Comparison of ENCODE assay signal across 1 cellular context in genomic region chr22:27515091-27515523, GRCh38.
TF ChIP-seq lines count a peak whose summit lies in the region.

No MANE protein-coding gene starts in this region.

TF ChIP-seq in GM23338, 12 proteins besides CTCF, POLR2A, EP300 and RAD21 (continued from another document):
- TF ChIP-seq REST (IDR thresholded peaks at IDR 0.05; ENCODE audit: unreplicated experiment) (no peak), JUNB (IDR thresholded peaks at IDR 0.05; ENCODE audit: unreplicated experiment) (no peak), STAT1 (IDR thresholded peaks at IDR 0.05; ENCODE audit: unreplicated experiment) (no peak), POLR2AphosphoS5 (IDR thresholded peaks at IDR 0.05; ENCODE audit: low read depth) (no peak), ZNF114 (CRISPR knock-in tag; IDR thresholded peaks at IDR 0.05) (no peak), EZH2phosphoT487 (IDR thresholded peaks at IDR 0.05; ENCODE audit: unreplicated experiment) (no peak), EZH2 (IDR thresholded peaks at IDR 0.05; ENCODE audit: low read depth, unreplicated experiment) (no peak)
- TF ChIP-seq, protein P1, sequence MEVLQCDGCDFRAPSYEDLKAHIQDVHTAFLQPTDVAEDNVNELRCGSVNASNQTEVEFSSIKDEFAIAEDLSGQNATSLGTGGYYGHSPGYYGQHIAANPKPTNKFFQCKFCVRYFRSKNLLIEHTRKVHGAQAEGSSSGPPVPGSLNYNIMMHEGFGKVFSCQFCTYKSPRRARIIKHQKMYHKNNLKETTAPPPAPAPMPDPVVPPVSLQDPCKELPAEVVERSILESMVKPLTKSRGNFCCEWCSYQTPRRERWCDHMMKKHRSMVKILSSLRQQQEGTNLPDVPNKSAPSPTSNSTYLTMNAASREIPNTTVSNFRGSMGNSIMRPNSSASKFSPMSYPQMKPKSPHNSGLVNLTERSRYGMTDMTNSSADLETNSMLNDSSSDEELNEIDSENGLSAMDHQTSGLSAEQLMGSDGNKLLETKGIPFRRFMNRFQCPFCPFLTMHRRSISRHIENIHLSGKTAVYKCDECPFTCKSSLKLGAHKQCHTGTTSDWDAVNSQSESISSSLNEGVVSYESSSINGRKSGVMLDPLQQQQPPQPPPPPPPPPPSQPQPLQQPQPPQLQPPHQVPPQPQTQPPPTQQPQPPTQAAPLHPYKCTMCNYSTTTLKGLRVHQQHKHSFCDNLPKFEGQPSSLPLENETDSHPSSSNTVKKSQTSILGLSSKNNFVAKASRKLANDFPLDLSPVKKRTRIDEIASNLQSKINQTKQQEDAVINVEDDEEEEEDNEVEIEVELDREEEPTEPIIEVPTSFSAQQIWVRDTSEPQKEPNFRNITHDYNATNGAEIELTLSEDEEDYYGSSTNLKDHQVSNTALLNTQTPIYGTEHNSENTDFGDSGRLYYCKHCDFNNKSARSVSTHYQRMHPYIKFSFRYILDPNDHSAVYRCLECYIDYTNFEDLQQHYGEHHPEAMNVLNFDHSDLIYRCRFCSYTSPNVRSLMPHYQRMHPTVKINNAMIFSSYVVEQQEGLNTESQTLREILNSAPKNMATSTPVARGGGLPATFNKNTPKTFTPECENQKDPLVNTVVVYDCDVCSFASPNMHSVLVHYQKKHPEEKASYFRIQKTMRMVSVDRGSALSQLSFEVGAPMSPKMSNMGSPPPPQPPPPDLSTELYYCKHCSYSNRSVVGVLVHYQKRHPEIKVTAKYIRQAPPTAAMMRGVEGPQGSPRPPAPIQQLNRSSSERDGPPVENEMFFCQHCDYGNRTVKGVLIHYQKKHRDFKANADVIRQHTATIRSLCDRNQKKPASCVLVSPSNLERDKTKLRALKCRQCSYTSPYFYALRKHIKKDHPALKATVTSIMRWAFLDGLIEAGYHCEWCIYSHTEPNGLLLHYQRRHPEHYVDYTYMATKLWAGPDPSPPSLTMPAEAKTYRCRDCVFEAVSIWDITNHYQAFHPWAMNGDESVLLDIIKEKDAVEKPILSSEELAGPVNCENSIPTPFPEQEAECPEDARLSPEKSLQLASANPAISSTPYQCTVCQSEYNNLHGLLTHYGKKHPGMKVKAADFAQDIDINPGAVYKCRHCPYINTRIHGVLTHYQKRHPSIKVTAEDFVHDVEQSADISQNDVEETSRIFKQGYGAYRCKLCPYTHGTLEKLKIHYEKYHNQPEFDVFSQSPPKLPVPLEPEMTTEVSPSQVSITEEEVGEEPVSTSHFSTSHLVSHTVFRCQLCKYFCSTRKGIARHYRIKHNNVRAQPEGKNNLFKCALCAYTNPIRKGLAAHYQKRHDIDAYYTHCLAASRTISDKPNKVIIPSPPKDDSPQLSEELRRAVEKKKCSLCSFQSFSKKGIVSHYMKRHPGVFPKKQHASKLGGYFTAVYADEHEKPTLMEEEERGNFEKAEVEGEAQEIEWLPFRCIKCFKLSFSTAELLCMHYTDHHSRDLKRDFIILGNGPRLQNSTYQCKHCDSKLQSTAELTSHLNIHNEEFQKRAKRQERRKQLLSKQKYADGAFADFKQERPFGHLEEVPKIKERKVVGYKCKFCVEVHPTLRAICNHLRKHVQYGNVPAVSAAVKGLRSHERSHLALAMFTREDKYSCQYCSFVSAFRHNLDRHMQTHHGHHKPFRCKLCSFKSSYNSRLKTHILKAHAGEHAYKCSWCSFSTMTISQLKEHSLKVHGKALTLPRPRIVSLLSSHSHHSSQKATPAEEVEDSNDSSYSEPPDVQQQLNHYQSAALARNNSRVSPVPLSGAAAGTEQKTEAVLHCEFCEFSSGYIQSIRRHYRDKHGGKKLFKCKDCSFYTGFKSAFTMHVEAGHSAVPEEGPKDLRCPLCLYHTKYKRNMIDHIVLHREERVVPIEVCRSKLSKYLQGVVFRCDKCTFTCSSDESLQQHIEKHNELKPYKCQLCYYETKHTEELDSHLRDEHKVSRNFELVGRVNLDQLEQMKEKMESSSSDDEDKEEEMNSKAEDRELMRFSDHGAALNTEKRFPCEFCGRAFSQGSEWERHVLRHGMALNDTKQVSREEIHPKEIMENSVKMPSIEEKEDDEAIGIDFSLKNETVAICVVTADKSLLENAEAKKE (CRISPR knock-in tag; IDR thresholded peaks at IDR 0.05), result no peak
TF ChIP-seq in GM23338: peak in this region for 0.
